In genomic region chr7:140237390-140237789, GRCh38 we compare ENCODE assay signal across 8 cellular contexts.
"Had no signal": no experiment of that assay in that cellular context is flagged by ENCODE, and none has a peak within 500 bp of the region (broad histone marks: within the 10 kb centered on the region; RNA-seq: fewer than 3 reads in every experiment).

No MANE protein-coding gene starts in this region.

- H3K27ac Mint-ChIP-seq: GM23338 had no signal

- H3K4me2 ChIP-seq: GM23338 had no signal

- FAIRE-seq: H1, H54 had no signal

- H3K4me3 Mint-ChIP-seq: GM23338, H9 had no signal

- H3K9me3 Mint-ChIP-seq: GM23338, H9 had no signal

- H3K4me3 ChIP-seq: GM23338 had no signal

- H2AFZ ChIP-seq: GM23338 had no signal

- H3K27ac ChIP-seq: HL-60 had no signal

- DNase-seq: H9, HCEC 1CT, IMR-90, KBM-7 had no signal

- ATAC-seq: GM23338 had no signal
